8 cellular contexts compared by ENCODE assay signal in the genomic region with DNA sequence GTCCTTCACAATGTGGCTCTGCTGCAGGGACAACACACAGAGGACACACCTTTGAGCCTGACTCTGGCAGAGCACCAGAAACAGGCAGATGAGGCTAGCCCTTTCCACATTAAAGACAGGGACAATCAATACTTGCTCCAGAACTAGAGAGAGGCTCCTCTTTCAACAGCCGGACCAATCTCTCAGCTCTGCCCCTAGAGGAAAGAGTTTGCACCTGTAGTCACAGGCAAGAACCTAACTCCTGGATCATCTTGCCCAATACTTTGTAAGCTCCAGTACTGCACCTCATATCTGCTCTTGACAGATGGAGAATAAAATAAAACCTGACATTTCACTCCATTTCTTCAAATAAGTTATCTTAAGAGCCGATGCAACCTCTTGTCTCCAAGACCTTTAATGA. TPM values are rescaled to one million over a fixed set of nuclear protein-coding genes. Genes with fewer than 3 reads are reported as not detected.
A peak's percentile ranks its signal among the peaks of the same experiment; 100 is the strongest.
DNase-seq lines count a peak whose midpoint lies in the region; ATAC-seq, FAIRE-seq and TF ChIP-seq lines count a peak whose summit lies in the region.

No MANE protein-coding gene starts in this region.

- TF ChIP-seq CTCF in bronchial epithelial cell (IDR thresholded peaks at IDR 0.05; ENCODE audit: insufficient read depth, low read length, severe bottlenecking) (peak; percentile 57), pancreas (IDR thresholded peaks at IDR 0.05) (no peak), foreskin fibroblast (IDR thresholded peaks at IDR 0.05; ENCODE audit: low read depth, low read length) (no peak)

- no peak overlapping the region for H3K27ac ChIP-seq in pancreas

- no peaks in the 10 kb centered on the region for H3K9me3 ChIP-seq in pancreas

- peak; percentile 62 for ATAC-seq in HG03521 (IDR thresholded peaks at IDR 0.05; ENCODE audit: unreplicated experiment)
- ATAC-seq in pancreas, result peak in 3 of 4 donors; percentile 25 to 53 (median 34)
- no peak for ATAC-seq in GM18498 (IDR thresholded peaks at IDR 0.05; ENCODE audit: unreplicated experiment)

- peak; percentile 57 for DNase-seq in DMS53 (lab: John Stamatoyannopoulos, UW)
- DNase-seq in DMS53 treated with DMSO at 0.1 percent for 48 hours (lab: John Stamatoyannopoulos, UW; ENCODE audit: unreplicated experiment), result no peak
- peak; percentile 39 for DNase-seq in bronchial epithelial cell (ENCODE audit: low read depth)
- no peak for DNase-seq in pancreas
- DNase-seq in OCI-M2 (lab: John Stamatoyannopoulos, UW; ENCODE audit: unreplicated experiment), result no peak
- no peak for DNase-seq in foreskin fibroblast

- no peaks in the 10 kb centered on the region for H3K4me1 ChIP-seq in pancreas

- WGBS in pancreas, 2 donors, result 35 to 47% methylated on average over 2 of the region's 2 CpGs

- intact Hi-C loops in pancreas (cut with DNase I), result no loop called here

- FAIRE-seq in bronchial epithelial cell (lab: Jason Lieb, UNC) (no peak), pancreas (lab: Jason Lieb, UNC) (no peak)

- H3K4me3 ChIP-seq in bronchial epithelial cell (ENCODE audit: low read depth, low read length) (no peak overlapping the region), pancreas (no peak overlapping the region), foreskin fibroblast (ENCODE audit: low read depth in 1 of 2, low read length in 2 of 2) (no peak overlapping the region)

- no peaks in the 10 kb centered on the region for H3K27me3 ChIP-seq in bronchial epithelial cell (ENCODE audit: control insufficient read depth, insufficient read depth, low read length)
- no peaks in the 10 kb centered on the region for H3K27me3 ChIP-seq in pancreas

- H3K36me3 ChIP-seq in bronchial epithelial cell (ENCODE audit: control insufficient read depth, insufficient read depth, low read length) (no peaks in the 10 kb centered on the region), pancreas (no peaks in the 10 kb centered on the region)

RNA-seq across cellular contexts. Expression of a gene that starts 52.1 kb away (rescaled TPM):
- total RNA-seq in bronchial epithelial cell (5.3 and 8.3 TPM in 2 replicates), pancreas (10 to 100 TPM in 2 of 6 donors, 1 to 10 TPM in 4; 6.7 to 23.4 (median 7.2) TPM)
- 1 to 10 TPM; 4.4 to 6.8 TPM for polyA plus RNA-seq in pancreas

Comparison
In these comparisons a context has a peak if more than half of its experiments do, and no peak if none do; other contexts are left out.
1. DNase-seq: peak in DMS53 (single experiment) and bronchial epithelial cell (single experiment); none in DMS53 treated with DMSO at 0.1 percent for 48 hours (single experiment), pancreas (0 of 6), OCI-M2 (single experiment) and foreskin fibroblast (0 of 2).